In the genomic region with DNA sequence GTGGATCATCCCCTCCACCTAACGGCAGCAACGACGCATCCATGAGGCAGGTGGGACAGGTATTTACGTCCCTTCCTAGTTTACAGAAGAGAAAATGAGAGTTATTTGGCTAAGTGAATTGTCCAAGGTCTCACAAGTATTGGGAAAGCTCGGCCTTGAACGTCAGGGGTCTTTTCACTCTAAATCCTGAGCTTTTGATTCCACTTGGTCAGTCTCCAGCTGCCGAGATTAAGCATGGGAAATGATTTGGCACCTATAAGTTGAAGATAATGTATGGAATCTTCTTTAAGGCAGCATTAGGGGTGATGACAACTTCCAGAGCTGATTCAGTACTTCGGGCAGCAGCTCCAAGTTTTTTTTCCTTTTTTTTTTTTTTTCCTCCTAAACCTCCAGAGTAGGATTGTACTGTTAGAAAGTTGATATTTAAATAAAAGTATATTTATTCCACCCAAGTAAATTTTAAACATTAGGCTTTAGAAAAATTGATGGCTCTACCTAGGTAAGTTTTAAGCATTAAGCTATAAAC, we compare ENCODE assay signal across 8 cellular contexts. TPM values are rescaled to one million over a fixed set of nuclear protein-coding genes. Genes with fewer than 3 reads are reported as not detected.
DNase-seq lines count a peak whose midpoint lies in the region; ATAC-seq and TF ChIP-seq lines count a peak whose summit lies in the region.

No MANE protein-coding gene starts in this region.

- DNase-seq in RWPE2 (ENCODE audit: low spot score) (no peak), fibroblast of peridontal ligament (ENCODE audit: extremely low read depth) (peak; percentile 16), sigmoid colon (no peak), NOMO-1 treated with DMSO at 0.1 percent for 48 hours (lab: John Stamatoyannopoulos, UW; ENCODE audit: unreplicated experiment) (no peak), superior temporal gyrus (ENCODE audit: extremely low spot score) (no peak)

- ATAC-seq in RWPE2 (ENCODE audit: low read depth), result no peak
- no peak for ATAC-seq in HG03457 (IDR thresholded peaks at IDR 0.05; ENCODE audit: unreplicated experiment)
- ATAC-seq in GM19463 (IDR thresholded peaks at IDR 0.05; ENCODE audit: unreplicated experiment), result no peak

- H3K27ac ChIP-seq in RWPE2 (ENCODE audit: poor library complexity, severe bottlenecking) (no peak overlapping the region), sigmoid colon (peak overlapping the region in 3 of 4 donors; percentile 68 to 78 (median 76))

- no peaks in the 10 kb centered on the region for H3K4me1 ChIP-seq in RWPE2 (ENCODE audit: insufficient read depth, poor library complexity, severe bottlenecking)
- H3K4me1 ChIP-seq in sigmoid colon, result peaks cover 0 to 20% (median 17%) of the 10 kb centered on the region in 4 donors

- H3K4me3 ChIP-seq in GM08714 (ENCODE audit: low read length) (peak overlapping the region; percentile 80), RWPE2 (ENCODE audit: severe bottlenecking) (peak overlapping the region; percentile 77), sigmoid colon (peak overlapping the region; percentile 84 to 99 (median 96))

- 2 to 9% methylated on average over 8 of the region's 8 CpGs for WGBS in sigmoid colon, 2 donors

- H3K27me3 ChIP-seq in RWPE2 (ENCODE audit: insufficient read depth, poor library complexity, severe bottlenecking) (no peaks in the 10 kb centered on the region), sigmoid colon (no peaks in the 10 kb centered on the region)

- no peak for TF ChIP-seq EP300 in sigmoid colon (IDR thresholded peaks at IDR 0.05)

- TF ChIP-seq POLR2A in sigmoid colon (IDR thresholded peaks at IDR 0.05), result no peak

- intact Hi-C loops in sigmoid colon (cut with DNase I), result loop anchor here (2.0 to 5.0 kb wide), 2 partner anchors 44 to 52 kb away; partner anchors contain the start of gene HEBP1

- TF ChIP-seq CTCF in RWPE2 (IDR thresholded peaks at IDR 0.05; ENCODE audit: poor library complexity, severe bottlenecking) (no peak), sigmoid colon (IDR thresholded peaks at IDR 0.05) (no peak)

- H3K9me3 ChIP-seq in RWPE2 (ENCODE audit: severe bottlenecking), result no peaks in the 10 kb centered on the region
- H3K9me3 ChIP-seq in sigmoid colon, result no peaks in the 10 kb centered on the region

- no peaks in the 10 kb centered on the region for H3K36me3 ChIP-seq in RWPE2 (ENCODE audit: low read depth)
- no peaks in the 10 kb centered on the region for H3K36me3 ChIP-seq in sigmoid colon

RNA-seq across cellular contexts. Expression of gene FAM234B, which starts 0.7 kb away (rescaled TPM):
- 1 to 10 TPM; 2.9 to 5.0 (median 4.7) TPM for total RNA-seq in sigmoid colon
- 1 to 10 TPM in 1 of 3 donors, under 1 TPM in 2; 0.60 to 1.1 (median 0.69) TPM for polyA plus RNA-seq in sigmoid colon

RNA-seq across cellular contexts. Expression of gene HEBP1, which starts 44.9 kb away (rescaled TPM):
- total RNA-seq in sigmoid colon, result 10 to 100 TPM; 32.1 to 54.8 (median 38.2) TPM
- 10 to 100 TPM; 44.9 to 85.8 (median 60.7) TPM for polyA plus RNA-seq in sigmoid colon

RNA-seq across cellular contexts. Expression of gene GSG1, which starts 58.5 kb away (rescaled TPM):
- total RNA-seq in sigmoid colon, result not detected
- polyA plus RNA-seq in sigmoid colon, result not detected
